Comparison of ENCODE assay signal across 23 cellular contexts in genomic region chr10:72673280-72673679, GRCh38. TPM values are rescaled to one million over a fixed set of nuclear protein-coding genes. Genes with fewer than 3 reads are reported as not detected.
DNase-seq lines count a peak whose midpoint lies in the region; ATAC-seq, FAIRE-seq and TF ChIP-seq lines count a peak whose summit lies in the region.
"Had no signal": no experiment of that assay in that cellular context is flagged by ENCODE, and none has a peak within 500 bp of the region (broad histone marks: within the 10 kb centered on the region; RNA-seq: fewer than 3 reads in every experiment).

No MANE protein-coding gene starts in this region.

- H3K23ac ChIP-seq in mesenchymal stem cell (ENCODE audit: low read length in 2 of 2), result no peak overlapping the region

- no peaks in the 10 kb centered on the region for H4K20me1 ChIP-seq in SK-N-SH (ENCODE audit: insufficient read depth)
- H4K20me1 ChIP-seq: BLaER1 had no signal

- no peak overlapping the region for H2BK12ac ChIP-seq in mesenchymal stem cell (ENCODE audit: low read length in 2 of 2)

- H3K4me2 ChIP-seq in SK-N-SH (no peak overlapping the region), mesenchymal stem cell (ENCODE audit: low read length, poor library complexity, severe bottlenecking) (no peak overlapping the region)
- H3K4me2 ChIP-seq: BLaER1, GM23338 had no signal

- no peak overlapping the region for H2BK5ac ChIP-seq in mesenchymal stem cell (ENCODE audit: low read depth, low read length, poor library complexity, severe bottlenecking)

- H3K36me3 ChIP-seq in SK-N-SH (replicated peaks in 1 of 2; ENCODE audit: control insufficient read depth in 1 of 2, insufficient read depth in 2 of 2, low read length in 1 of 2) (no peaks in the 10 kb centered on the region), small intestine (ENCODE audit: control insufficient read depth in 2 of 2, insufficient read depth in 2 of 2, low read length in 2 of 2) (no peaks in the 10 kb centered on the region), mesenchymal stem cell (ENCODE audit: control insufficient read depth in 1 of 2, insufficient read depth in 2 of 2, low read depth in 1 of 2, low read length in 2 of 2) (no peaks in the 10 kb centered on the region)
- H3K36me3 ChIP-seq: BLaER1 had no signal

- H3K4ac ChIP-seq in mesenchymal stem cell (ENCODE audit: low read depth in 1 of 2, low read length in 2 of 2), result no peak overlapping the region

- no peak overlapping the region for H3K18ac ChIP-seq in mesenchymal stem cell (ENCODE audit: low read depth in 1 of 2, low read length in 2 of 2)

- H3K9me3 ChIP-seq in SK-N-SH (no peaks in the 10 kb centered on the region), small intestine (ENCODE audit: control insufficient read depth, low read depth) (no peaks in the 10 kb centered on the region), mesenchymal stem cell (ENCODE audit: control insufficient read depth, low read length) (no peaks in the 10 kb centered on the region)
- H3K9me3 ChIP-seq: BLaER1, Caco-2 had no signal

- H3K9me2 ChIP-seq in SK-N-SH, result no peaks in the 10 kb centered on the region

- TF ChIP-seq CTCF in SK-N-SH (IDR thresholded peaks at IDR 0.05) (no peak), D721Med (IDR thresholded peaks at IDR 0.05; ENCODE audit: insufficient read depth, missing control alignments) (no peak)

- H2BK120ac ChIP-seq in mesenchymal stem cell (ENCODE audit: low read depth, low read length), result no peak overlapping the region

- peaks cover 3% of the 10 kb centered on the region for H3F3A ChIP-seq in SK-N-SH (replicated peaks; ENCODE audit: insufficient read depth)

- DNase-seq in SK-N-SH, result no peak
- DNase-seq in left colon, result no peak
- DNase-seq in small intestine, result peak; percentile 71
- no peak for DNase-seq in D721Med (ENCODE audit: insufficient read length, low spot score)
- DNase-seq in mesenchymal stem cell, result no peak
- DNase-seq in NOMO-1 treated with dmso at 0.1 percent for 144 hours (lab: John Stamatoyannopoulos, UW; ENCODE audit: unreplicated experiment), result no peak
- DNase-seq: Caco-2; CD4-positive, CD25-positive, alpha-beta regulatory T cell; CD8-positive, alpha-beta T cell; DMS 273 treated with DMSO at 0.1 percent for 48 hours; DMS79; EL; GDM1; H9; HFFc6 had no signal

- no peak overlapping the region for H2BK15ac ChIP-seq in mesenchymal stem cell (ENCODE audit: low read depth, poor library complexity, severe bottlenecking)

- no peak overlapping the region for H3K14ac ChIP-seq in mesenchymal stem cell (ENCODE audit: low read length in 2 of 2)

- no peak for FAIRE-seq in small intestine (lab: Jason Lieb, UNC)
- no peak for FAIRE-seq in D721Med (lab: Jason Lieb, UNC)
- FAIRE-seq: A204.1, GM12878 had no signal

- H3K27me3 ChIP-seq in SK-N-SH (ENCODE audit: insufficient read depth) (no peaks in the 10 kb centered on the region), small intestine (ENCODE audit: control insufficient read depth in 2 of 2, insufficient read depth in 2 of 2, low read length in 2 of 2) (no peaks in the 10 kb centered on the region), mesenchymal stem cell (ENCODE audit: control insufficient read depth in 1 of 2, insufficient read depth in 1 of 2, low read length in 2 of 2) (no peaks in the 10 kb centered on the region)
- H3K27me3 ChIP-seq: BLaER1 had no signal

- H3K4me3 ChIP-seq in SK-N-SH (ENCODE audit: low read depth in 2 of 2, low read length in 1 of 2) (no peak overlapping the region), small intestine (ENCODE audit: low read depth in 1 of 2, low read length in 2 of 2) (no peak overlapping the region), mesenchymal stem cell (ENCODE audit: insufficient read depth in 1 of 2, low read depth in 1 of 2, low read length in 2 of 2) (no peak overlapping the region)
- H3K4me3 ChIP-seq: BLaER1, GM12878, GM23338 had no signal

- POLR2A ChIA-PET in SK-N-SH (lab: Yijun Ruan, JAX), result no interaction called here

- CTCF ChIA-PET in SK-N-SH (lab: Yijun Ruan, JAX), result no interaction called here

- no peak overlapping the region for H3K27ac ChIP-seq in SK-N-SH (ENCODE audit: low read depth in 2 of 2, low read length in 1 of 2)
- H3K27ac ChIP-seq in small intestine (ENCODE audit: low read depth in 1 of 2, low read length in 1 of 2), result no peak overlapping the region
- no peak overlapping the region for H3K27ac ChIP-seq in mesenchymal stem cell (ENCODE audit: low read length, poor library complexity, severe bottlenecking)
- H3K27ac ChIP-seq: 22Rv1, BLaER1, C4-2B had no signal

- H3K79me1 ChIP-seq in mesenchymal stem cell (replicated peaks; ENCODE audit: low read length, poor library complexity, severe bottlenecking), result no peaks in the 10 kb centered on the region

- ATAC-seq in SK-N-SH treated with all-trans-retinoic acid at 6 μM for 48 hours (no peak), left colon (peak; percentile 77)
- ATAC-seq: CD8-positive, alpha-beta T cell; GM12878; GM23338; HCT116 had no signal

- H4K91ac ChIP-seq in mesenchymal stem cell (ENCODE audit: low read length), result no peak overlapping the region

- no peak overlapping the region for H2AK5ac ChIP-seq in mesenchymal stem cell (ENCODE audit: low read length, severe bottlenecking)

- no peaks in the 10 kb centered on the region for H3K4me1 ChIP-seq in SK-N-SH (ENCODE audit: control insufficient read depth in 1 of 2, insufficient read depth in 2 of 2, low read depth in 1 of 2, low read length in 1 of 2)
- peaks cover 0 to 2% of the 10 kb centered on the region in 2 donors for H3K4me1 ChIP-seq in small intestine (ENCODE audit: control insufficient read depth in 2 of 2, insufficient read depth in 1 of 2, low read depth in 1 of 2, low read length in 1 of 2)
- peaks cover 1% of the 10 kb centered on the region for H3K4me1 ChIP-seq in mesenchymal stem cell (ENCODE audit: control insufficient read depth, insufficient read depth, low read depth, low read length)
- H3K4me1 ChIP-seq: BLaER1 had no signal

- intact Hi-C loops in left colon (cut with DNase I, micrococcal nuclease), result no loop called here

- no peaks in the 10 kb centered on the region for H3K79me2 ChIP-seq in SK-N-SH (ENCODE audit: insufficient read depth)

- H4K8ac ChIP-seq in mesenchymal stem cell (ENCODE audit: low read length), result no peak overlapping the region

- no peak for TF ChIP-seq RAD21 in SK-N-SH (IDR thresholded peaks at IDR 0.05; ENCODE audit: low read length)

- TF ChIP-seq EP300 in SK-N-SH (IDR thresholded peaks at IDR 0.05; ENCODE audit: borderline replicate concordance in 1 of 2, low read depth in 1 of 2, low read length in 1 of 2), result no peak

- 97% methylated on average over 1 of the region's 1 CpG for WGBS in SK-N-SH (ENCODE audit: low lambda C conversion rate)
- WGBS in small intestine, 3 donors, result 14 to 76% (median 50%) methylated on average over 1 of the region's 1 CpG
- no CpG with 5 or more reads among the region's 1 CpG for WGBS in mesenchymal stem cell

- H3K9ac ChIP-seq in SK-N-SH (no peak overlapping the region), mesenchymal stem cell (ENCODE audit: low read length) (no peak overlapping the region)
- H3K9ac ChIP-seq: BLaER1 had no signal

- 0 out of 2 replicates have a peak overlapping the region, but pooled peaks have one; percentile 24 for H2AFZ ChIP-seq in SK-N-SH (ENCODE audit: low read depth)
- H2AFZ ChIP-seq in mesenchymal stem cell (ENCODE audit: low read depth, low read length), result no peak overlapping the region
- H2AFZ ChIP-seq: GM23338 had no signal

TF ChIP-seq in SK-N-SH treated with all-trans-retinoic acid at 6 μM for 48 hours, 23 proteins besides CTCF, POLR2A, EP300 and RAD21 (continues in another document):
- TF ChIP-seq ZFP3 (CRISPR knock-in tag; IDR thresholded peaks at IDR 0.05), result no peak
- TF ChIP-seq TSHZ2 (CRISPR knock-in tag; IDR thresholded peaks at IDR 0.05), result no peak
- no peak for TF ChIP-seq RARB (CRISPR knock-in tag; IDR thresholded peaks at IDR 0.05)
- no peak for TF ChIP-seq TCF4 (CRISPR knock-in tag; IDR thresholded peaks at IDR 0.05; ENCODE audit: borderline replicate concordance)
- no peak for TF ChIP-seq ISL1 (CRISPR knock-in tag; IDR thresholded peaks at IDR 0.05)
- TF ChIP-seq ZNF70 (CRISPR knock-in tag; IDR thresholded peaks at IDR 0.05), result no peak
- no peak for TF ChIP-seq OSR1 (CRISPR knock-in tag; IDR thresholded peaks at IDR 0.05)
- TF ChIP-seq GLIS3 (CRISPR knock-in tag; IDR thresholded peaks at IDR 0.05), result no peak

RNA-seq across cellular contexts. Expression of gene MCU, which starts 18.7 kb away (rescaled TPM):
- polyA plus RNA-seq in SK-N-SH (2012; rRNA removed) (20.6 and 30.1 TPM in 2 replicates), small intestine (10 to 100 TPM; 45.0 to 70.4 (median 52.4) TPM)
- 26.2 and 26.9 TPM in 2 replicates for polyA plus RNA-seq in SK-N-SH (2012; cell fraction: cytosol; rRNA removed)
- 24.1 and 33.0 TPM in 2 replicates for polyA plus RNA-seq in SK-N-SH (2012; cell fraction: nucleus; rRNA removed)
- total RNA-seq in left colon, result 100 to 1,000 TPM in 1 of 2 donors, 10 to 100 TPM in 1; 84.6 to 106 TPM
- polyA plus RNA-seq in mesenchymal stem cell (2013, experiment 1 of 2), result 17.3 TPM
- polyA plus RNA-seq in mesenchymal stem cell (2013, experiment 2 of 2), result 17.6 TPM

RNA-seq across cellular contexts. Expression of gene MICU1, which starts 47.4 kb away (rescaled TPM):
- polyA plus RNA-seq in SK-N-SH (2012; rRNA removed) (24.6 and 25.2 TPM in 2 replicates), small intestine (10 to 100 TPM; 32.5 to 53.2 (median 37.0) TPM)
- 30.2 and 30.8 TPM in 2 replicates for polyA plus RNA-seq in SK-N-SH (2012; cell fraction: cytosol; rRNA removed)
- 10.6 and 14.8 TPM in 2 replicates for polyA plus RNA-seq in SK-N-SH (2012; cell fraction: nucleus; rRNA removed)
- 10 to 100 TPM; 48.9 to 54.1 TPM for total RNA-seq in left colon
- polyA plus RNA-seq in mesenchymal stem cell (2013, experiment 1 of 2), result 43.3 TPM
- 42.3 TPM for polyA plus RNA-seq in mesenchymal stem cell (2013, experiment 2 of 2)
